ENCODE assay signal across 24 cellular contexts in genomic region chr5:40555886-40556285, GRCh38.
"Had no signal": no experiment of that assay in that cellular context is flagged by ENCODE, and none has a peak within 500 bp of the region (broad histone marks: within the 10 kb centered on the region; RNA-seq: fewer than 3 reads in every experiment).

No MANE protein-coding gene starts in this region.

- H3K27me3 ChIP-seq: ascending aorta, heart left ventricle, ovary, stomach, tibial artery, upper lobe of right lung had no signal

- H3K27ac ChIP-seq: ascending aorta, heart left ventricle, ovary, skin epidermis, stomach, tibial artery, upper lobe of right lung had no signal

- H3K9me3 ChIP-seq: ascending aorta, ovary, stomach, tibial artery, upper lobe of right lung had no signal

- H3K4me1 ChIP-seq: ascending aorta had no signal

- H3K36me3 ChIP-seq: ascending aorta, heart left ventricle, ovary, stomach, tibial artery, upper lobe of right lung had no signal

- DNase-seq: activated B cell treated with CpG ODN at 0.5 μM for 24 hours; activated CD4-positive, alpha-beta T cell treated with anti-CD3 and anti-CD28 coated beads, Interleukin-2, amount 50 U/mL, for 1 hour; activated CD8-positive, alpha-beta T cell treated with anti-CD3 and anti-CD28 coated beads for 36 hours; activated naive CD8-positive, alpha-beta T cell treated with anti-CD3 and anti-CD28 coated beads, Interleukin-2, amount 10 ng/mL, durations not matched to agents 7 days and 5 days; activated T-cell treated with anti-CD3 and anti-CD28 coated beads, Interleukin-2, amount 50 U/mL, for 4 hours; endodermal cell; foreskin fibroblast; heart left ventricle; hypothalamus; immature natural killer cell; kidney; left colon; midbrain; naive thymus-derived CD4-positive, alpha-beta T cell; ovary; stimulated activated CD4-positive, alpha-beta T cell treated with anti-CD3 and anti-CD28 coated beads, Interleukin-12 subunit alpha, Interleukin-12 subunit beta, amount 100 ng/mL, for 4 hours; stimulated activated CD4-positive, alpha-beta T cell treated with anti-CD3 and anti-CD28 coated beads, Interleukin-4, amount 100 ng/mL, for 1 hour; stomach; tibial artery; upper lobe of right lung had no signal

- ATAC-seq: activated CD8-positive, alpha-beta T cell treated with anti-CD3 and anti-CD28 coated beads for 36 hours; esophagus mucosa; heart left ventricle; left colon; naive thymus-derived CD4-positive, alpha-beta T cell; sciatic nerve; upper lobe of right lung had no signal

- H3K4me3 ChIP-seq: ascending aorta, heart left ventricle, ovary, skin epidermis, stomach, tibial artery, upper lobe of right lung had no signal

- FAIRE-seq: kidney had no signal
